7 cellular contexts compared by ENCODE assay signal in the genomic region with DNA sequence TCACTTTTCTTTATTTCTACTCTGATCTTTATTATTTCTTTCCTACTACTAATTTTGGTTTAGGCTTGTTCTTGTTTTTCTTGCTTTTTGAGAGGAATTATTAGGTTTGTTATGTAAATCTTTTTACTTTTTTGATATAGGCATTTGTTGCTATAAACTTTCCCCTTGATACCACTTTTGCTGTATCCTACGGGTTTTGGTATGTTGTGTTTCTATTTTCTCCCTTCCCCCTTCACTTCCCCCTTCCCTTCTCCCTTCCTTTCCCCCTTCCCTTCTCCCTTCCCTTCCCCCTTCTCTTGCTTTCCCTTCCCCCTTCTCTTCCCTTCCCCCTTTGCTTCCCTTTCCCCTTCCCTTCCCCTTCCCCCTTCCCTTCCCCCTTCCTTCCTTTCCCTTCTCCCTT.
"Had no signal": no experiment of that assay in that cellular context is flagged by ENCODE, and none has a peak within 500 bp of the region (broad histone marks: within the 10 kb centered on the region; RNA-seq: fewer than 3 reads in every experiment).

No MANE protein-coding gene starts in this region.

- H3K4me3 ChIP-seq: K562 had no signal

- H3K4me1 Mint-ChIP-seq: IgD-negative memory B cell had no signal

- H3K27ac ChIP-seq: HL-60 had no signal

- DNase-seq: IMR-90, KBM-7, KG1 had no signal

- H3K27ac Mint-ChIP-seq: IgD-negative memory B cell had no signal

- H3K27me3 Mint-ChIP-seq: IgD-negative memory B cell had no signal

- H3K4me3 Mint-ChIP-seq: IgD-negative memory B cell had no signal

- FAIRE-seq: HTR-8/SVneo, K562 had no signal

- ATAC-seq: K562 had no signal
